Comparison of ENCODE assay signal across 21 cellular contexts in the genomic region with DNA sequence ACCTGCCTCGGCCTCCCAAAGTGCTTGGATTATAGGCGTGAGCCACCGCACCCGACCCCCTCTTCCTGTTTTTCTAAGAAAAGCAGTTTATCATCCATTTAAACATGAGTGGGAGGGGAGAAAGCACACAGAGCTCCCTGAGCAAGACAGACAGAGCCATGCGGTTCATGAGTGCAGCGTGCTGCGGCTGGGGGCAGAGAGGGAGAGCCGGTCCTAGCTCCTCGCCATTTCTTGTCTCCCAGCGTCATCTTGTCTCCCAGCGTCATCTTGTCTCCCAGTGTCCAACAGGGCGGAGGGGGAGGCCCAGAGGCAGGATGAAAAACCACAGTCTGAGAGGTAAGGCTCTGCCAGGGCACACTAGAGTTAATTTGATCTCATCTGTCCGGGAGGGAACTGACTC. TPM values are rescaled to one million over a fixed set of nuclear protein-coding genes. Genes with fewer than 3 reads are reported as not detected.
"Had no signal": no experiment of that assay in that cellular context is flagged by ENCODE, and none has a peak within 500 bp of the region (broad histone marks: within the 10 kb centered on the region; RNA-seq: fewer than 3 reads in every experiment).

No MANE protein-coding gene starts in this region.

RNA-seq across cellular contexts. Expression of a gene that starts 1.3 kb away (rescaled TPM):
- total RNA-seq: activated naive CD4-positive, alpha-beta T cell treated with anti-CD3 and anti-CD28 coated beads for 36 hours; activated naive CD4-positive, alpha-beta T cell treated with anti-CD3 and anti-CD28 coated beads, Interleukin-2, amount 50 U/mL, for 72 hours; activated naive CD8-positive, alpha-beta T cell treated with anti-CD3 and anti-CD28 coated beads for 36 hours; activated naive CD8-positive, alpha-beta T cell treated with anti-CD3 and anti-CD28 coated beads, Interleukin-2, amount 10 ng/mL, durations not matched to agents 7 days and 5 days; activated T-cell treated with anti-CD3 and anti-CD28 coated beads, Interleukin-2, amount 50 U/mL, for 4 hours; activated T-cell treated with anti-CD3 and anti-CD28 coated beads, Interleukin-2, amount 50 U/mL, for 72 hours; activated T-helper 1 cell treated with anti-CD3 and anti-CD28 coated beads, Interleukin-12 subunit alpha, Interleukin-12 subunit beta, Interleukin-2, Interleukin-4 antibody, amounts not matched to agents 30 ng/mL and 10 ng/mL and 1 ng/mL, durations not matched to agents 14 hours and 24 hours and 36 hours; activated T-helper 2 cell treated with anti-CD3 and anti-CD28 coated beads, Interferon-gamma antibody, Interleukin-2, Interleukin-4, amounts not matched to agents 10 μg/mL and 5 μg/mL and 100 μg/mL, durations not matched to agents 14 hours and 24 hours and 36 hours; adrenal gland; aorta; ascending aorta; astrocyte; body of pancreas; breast epithelium; bronchial epithelial cell; cardiac muscle cell; cardiac septum; cerebellum; chondrocyte had no signal
- polyA plus RNA-seq: adipose tissue, adrenal gland, aorta, cardiac muscle cell had no signal

RNA-seq across cellular contexts. Expression of a gene that starts 36.3 kb away (rescaled TPM):
- total RNA-seq: activated naive CD4-positive, alpha-beta T cell treated with anti-CD3 and anti-CD28 coated beads for 36 hours; activated naive CD4-positive, alpha-beta T cell treated with anti-CD3 and anti-CD28 coated beads, Interleukin-2, amount 50 U/mL, for 72 hours; activated naive CD8-positive, alpha-beta T cell treated with anti-CD3 and anti-CD28 coated beads for 36 hours; activated naive CD8-positive, alpha-beta T cell treated with anti-CD3 and anti-CD28 coated beads, Interleukin-2, amount 10 ng/mL, durations not matched to agents 7 days and 5 days; activated T-cell treated with anti-CD3 and anti-CD28 coated beads, Interleukin-2, amount 50 U/mL, for 4 hours; activated T-cell treated with anti-CD3 and anti-CD28 coated beads, Interleukin-2, amount 50 U/mL, for 72 hours; activated T-helper 1 cell treated with anti-CD3 and anti-CD28 coated beads, Interleukin-12 subunit alpha, Interleukin-12 subunit beta, Interleukin-2, Interleukin-4 antibody, amounts not matched to agents 30 ng/mL and 10 ng/mL and 1 ng/mL, durations not matched to agents 14 hours and 24 hours and 36 hours; activated T-helper 17 cell treated with anti-CD3 and anti-CD28 coated beads, Interleukin-2, amount 50 U/mL, for 72 hours; activated T-helper 2 cell treated with anti-CD3 and anti-CD28 coated beads, Interferon-gamma antibody, Interleukin-2, Interleukin-4, amounts not matched to agents 10 μg/mL and 5 μg/mL and 100 μg/mL, durations not matched to agents 14 hours and 24 hours and 36 hours; adrenal gland; aorta; ascending aorta; astrocyte; body of pancreas; breast epithelium; bronchial epithelial cell; cardiac muscle cell; cardiac septum; cerebellum; chondrocyte had no signal
- polyA plus RNA-seq: adipose tissue, adrenal gland, aorta, cardiac muscle cell had no signal
